ENCODE assay signal across 9 cellular contexts in genomic region chr17:11935734-11936406, GRCh38.
A peak's percentile ranks its signal among the peaks of the same experiment; 100 is the strongest.
DNase-seq lines count a peak whose midpoint lies in the region; ATAC-seq and TF ChIP-seq lines count a peak whose summit lies in the region.
"Had no signal": no experiment of that assay in that cellular context is flagged by ENCODE, and none has a peak within 500 bp of the region (broad histone marks: within the 10 kb centered on the region; RNA-seq: fewer than 3 reads in every experiment).

No MANE protein-coding gene starts in this region.

- no peaks in the 10 kb centered on the region for H3K36me3 ChIP-seq in H7 (replicated peaks; ENCODE audit: control insufficient read depth, insufficient read depth, low read length)
- H3K36me3 ChIP-seq in PC-9 (ENCODE audit: low read depth), result no peaks in the 10 kb centered on the region
- no peaks in the 10 kb centered on the region for H3K36me3 ChIP-seq in endodermal cell (ENCODE audit: control insufficient read depth, insufficient read depth, low read length)

- H3K4me1 ChIP-seq in PC-9 (replicated peaks; ENCODE audit: insufficient read depth) (no peaks in the 10 kb centered on the region), endodermal cell (ENCODE audit: control insufficient read depth, insufficient read depth, low read length) (peaks cover 6% of the 10 kb centered on the region)

- no peaks in the 10 kb centered on the region for H3F3A ChIP-seq in PC-9 (ENCODE audit: insufficient read depth, low read depth)

- H3K36me3 Mint-ChIP-seq in endodermal cell (ENCODE audit: low read depth), result no peaks in the 10 kb centered on the region
- H3K36me3 Mint-ChIP-seq in nephron (ENCODE audit: low read depth), result no peaks in the 10 kb centered on the region

- no peaks in the 10 kb centered on the region for H3K79me2 ChIP-seq in PC-9 (ENCODE audit: low read depth)

- no peak overlapping the region for H3K27ac Mint-ChIP-seq in endodermal cell
- H3K27ac Mint-ChIP-seq in nephron, result no peak overlapping the region
- H3K27ac Mint-ChIP-seq: T-helper 1 cell treated with Interleukin-12 subunit alpha and Interleukin-12 subunit beta and Interleukin-4 antibody, amounts not matched to agents 30 μg/mL and 1 μg/mL, for 36 hours had no signal

- H3K27me3 ChIP-seq in H7 (ENCODE audit: control insufficient read depth, insufficient read depth, low read length), result no peaks in the 10 kb centered on the region
- peaks cover 45% of the 10 kb centered on the region for H3K27me3 ChIP-seq in PC-9 (ENCODE audit: insufficient read depth, low read depth)
- H3K27me3 ChIP-seq in endodermal cell (ENCODE audit: control insufficient read depth, insufficient read depth, low read length, poor library complexity, severe bottlenecking), result no peaks in the 10 kb centered on the region

- no peak overlapping the region for H3K27ac ChIP-seq in PC-9
- no peak overlapping the region for H3K27ac ChIP-seq in endodermal cell (ENCODE audit: low read depth, low read length)

- TF ChIP-seq CTCF in PC-9 (conservative IDR thresholded peaks at IDR 0.05) (peak; percentile 89), endodermal cell (conservative IDR thresholded peaks at IDR 0.05) (peak; percentile 99), nephron (IDR thresholded peaks at IDR 0.05; ENCODE audit: unreplicated experiment in 3 of 3) (peak; percentile 89 to 96 (median 90))

- POLR2A ChIA-PET in PC-9 (lab: Charles Lee; ENCODE audit: unreplicated experiment), result interaction anchor here (0.7 kb wide), 1 partner anchor 1644 kb away, joined by 7 read pairs; no protein-coding TSS in a partner anchor

- H3K27me3 Mint-ChIP-seq in endodermal cell (ENCODE audit: insufficient read depth), result no peaks in the 10 kb centered on the region
- peaks cover 12% of the 10 kb centered on the region for H3K27me3 Mint-ChIP-seq in nephron (ENCODE audit: low read depth)

- no TSS peak for BruUV-seq in PC-9 (replicated peaks; lab: Mats Ljungman, UMichigan)

- H3K9ac ChIP-seq in endodermal cell (ENCODE audit: extremely low read depth, low read length, poor library complexity, severe bottlenecking), result no peak overlapping the region

- 44 to 48% methylated on average over 11 to 14 of the region's 14 CpGs for WGBS in endodermal cell (ENCODE audit: insufficient coverage in 1 of 2, insufficient read length in 1 of 2), 2 experiments

- no peaks in the 10 kb centered on the region for H3K9me3 ChIP-seq in PC-9 (ENCODE audit: insufficient read depth, low read depth)
- no peaks in the 10 kb centered on the region for H3K9me3 ChIP-seq in endodermal cell (ENCODE audit: control insufficient read depth, low read length)

- H3K4me3 Mint-ChIP-seq in endodermal cell (no peak overlapping the region), nephron (no peak overlapping the region)
- H3K4me3 Mint-ChIP-seq: T-helper 1 cell treated with Interleukin-12 subunit alpha and Interleukin-12 subunit beta and Interleukin-4 antibody, amounts not matched to agents 30 μg/mL and 1 μg/mL, for 36 hours had no signal

- intact Hi-C loops in PC-9 (cut with micrococcal nuclease; ENCODE audit: unreplicated experiment), result loop anchor here (10.0 kb wide), 1 partner anchor 1061 kb away; no protein-coding TSS in a partner anchor

- H3K4me2 ChIP-seq in PC-9, result no peak overlapping the region

- DNase-seq in CD1c-positive myeloid dendritic cell (ENCODE audit: extremely low spot score) (peak; percentile 43), H7 (peak; percentile 74), PC-9 (peak in 1 of 2 experiments; percentile 55), endodermal cell (peak; percentile 95), epidermal melanocyte (ENCODE audit: insufficient read length, low spot score) (no peak)

- H3K4me1 Mint-ChIP-seq in endodermal cell, result peaks cover 13% of the 10 kb centered on the region
- no peaks in the 10 kb centered on the region for H3K4me1 Mint-ChIP-seq in nephron

- H3K9me2 ChIP-seq in PC-9 (ENCODE audit: insufficient read depth), result no peaks in the 10 kb centered on the region

- no peak overlapping the region for H2AFZ ChIP-seq in PC-9

- no peaks in the 10 kb centered on the region for H3K9me3 Mint-ChIP-seq in endodermal cell
- H3K9me3 Mint-ChIP-seq in nephron, result no peaks in the 10 kb centered on the region
- H3K9me3 Mint-ChIP-seq: T-helper 1 cell treated with Interleukin-12 subunit alpha and Interleukin-12 subunit beta and Interleukin-4 antibody, amounts not matched to agents 30 μg/mL and 1 μg/mL, for 36 hours had no signal

- no peaks in the 10 kb centered on the region for H4K20me1 ChIP-seq in PC-9 (ENCODE audit: insufficient read depth)

- ATAC-seq in GM18873 (IDR thresholded peaks at IDR 0.05; ENCODE audit: low FRiP score, unreplicated experiment) (no peak), GM18519 (IDR thresholded peaks at IDR 0.05; ENCODE audit: low FRiP score, unreplicated experiment) (no peak)

- CTCF ChIA-PET in PC-9 (lab: Charles Lee), result interaction anchor here (0.6 to 0.7 kb wide), 2 partner anchors 21 to 1288 kb away, joined by 3 to 4 read pairs; no protein-coding TSS in a partner anchor

- no peak overlapping the region for H3K4me3 ChIP-seq in H7 (ENCODE audit: insufficient read depth, low read depth, low read length)
- no peak overlapping the region for H3K4me3 ChIP-seq in PC-9
- no peak overlapping the region for H3K4me3 ChIP-seq in endodermal cell (ENCODE audit: low read length)
